ENCODE assay signal across 32 cellular contexts in the genomic region with DNA sequence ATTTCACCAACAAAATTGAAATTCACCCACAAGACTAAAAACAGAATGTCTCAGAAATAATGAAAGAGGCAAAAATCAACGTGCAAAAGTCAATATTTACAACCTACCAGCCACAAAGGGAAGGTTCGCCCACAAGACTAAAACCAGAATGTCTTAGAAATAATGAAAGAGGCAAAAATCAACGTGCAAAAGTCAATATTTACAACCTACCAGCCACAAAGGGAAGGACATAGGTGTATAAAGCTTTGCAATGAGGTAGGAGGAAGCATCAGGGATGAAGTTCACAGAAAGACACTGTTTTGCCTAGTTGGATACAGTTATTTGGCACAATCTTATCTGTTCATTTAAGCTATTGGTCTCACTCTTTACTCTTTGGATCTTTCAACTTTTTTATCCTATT. TPM values are rescaled to one million over a fixed set of nuclear protein-coding genes. Genes with fewer than 3 reads are reported as not detected.
"Had no signal": no experiment of that assay in that cellular context is flagged by ENCODE, and none has a peak within 500 bp of the region (broad histone marks: within the 10 kb centered on the region; RNA-seq: fewer than 3 reads in every experiment).

No MANE protein-coding gene starts in this region.

- H3K9me3 Mint-ChIP-seq: mesothelial cell of epicardium; naive B cell; natural killer cell; neural progenitor cell; stimulated activated naive B cell treated with anti-CD40 and anti-IgM and Interleukin-4, amounts not matched to agents 10 μg/mL and 1 μg/mL and 100 μg/mL, for 72 hours had no signal

- H3K4me3 ChIP-seq: left ventricle myocardium inferior, lung, neural progenitor cell, right atrium auricular region, skin epidermis, stomach, testis, thyroid gland, transverse colon, upper lobe of left lung, vagina had no signal

- ATAC-seq: natural killer cell; sciatic nerve; stimulated activated naive B cell treated with anti-CD40 and anti-IgM and Interleukin-4, amounts not matched to agents 10 μg/mL and 1 μg/mL and 100 μg/mL, for 72 hours; stimulated activated naive CD8-positive, alpha-beta T cell treated with anti-CD3 and anti-CD28 coated beads, Interleukin-15, Interleukin-2, amounts not matched to agents 100 U/mL and 50 U/mL, for 24 hours had no signal

- H3K36me3 Mint-ChIP-seq: naive B cell, natural killer cell, neural progenitor cell had no signal

- H2AFZ ChIP-seq: neural progenitor cell, parathyroid adenoma had no signal

- H3K4me3 Mint-ChIP-seq: mesothelial cell of epicardium; naive B cell; natural killer cell; nephron progenitor cell; neural progenitor cell; stimulated activated naive B cell treated with anti-CD40 and anti-IgM and Interleukin-4, amounts not matched to agents 10 μg/mL and 1 μg/mL and 100 μg/mL, for 72 hours had no signal

- H3K36me3 ChIP-seq: left ventricle myocardium inferior, neural progenitor cell, neutrophil, right atrium auricular region, stomach, thyroid gland, transverse colon, upper lobe of left lung, vagina had no signal

- H3K4me1 Mint-ChIP-seq: mesothelial cell of epicardium; naive B cell; natural killer cell; neural progenitor cell; stimulated activated naive B cell treated with anti-CD40 and anti-IgM and Interleukin-4, amounts not matched to agents 10 μg/mL and 1 μg/mL and 100 μg/mL, for 72 hours had no signal

- H3K27ac ChIP-seq: left ventricle myocardium inferior, neural progenitor cell, neutrophil, parathyroid adenoma, right atrium auricular region, skin epidermis, stomach, testis, thyroid gland, transverse colon, upper lobe of left lung, vagina had no signal

- H3K9me3 ChIP-seq: left ventricle myocardium inferior, neutrophil, right atrium auricular region, stomach, testis, thyroid gland, transverse colon, upper lobe of left lung, vagina had no signal

- H3K27ac Mint-ChIP-seq: mesothelial cell of epicardium; naive B cell; natural killer cell; nephron progenitor cell; neural progenitor cell; stimulated activated naive B cell treated with anti-CD40 and anti-IgM and Interleukin-4, amounts not matched to agents 10 μg/mL and 1 μg/mL and 100 μg/mL, for 72 hours had no signal

- H3K9ac ChIP-seq: neural progenitor cell, parathyroid adenoma had no signal

- H3K27me3 Mint-ChIP-seq: stimulated activated naive B cell treated with anti-CD40 and anti-IgM and Interleukin-4, amounts not matched to agents 10 μg/mL and 1 μg/mL and 100 μg/mL, for 72 hours had no signal

- H3K79me2 ChIP-seq: parathyroid adenoma had no signal

- H3K4me1 ChIP-seq: left ventricle myocardium inferior, neural progenitor cell, parathyroid adenoma, right atrium auricular region, stomach, testis, thyroid gland, transverse colon, upper lobe of left lung, vagina had no signal

- H3K27me3 ChIP-seq: neural progenitor cell, neutrophil, right atrium auricular region, stomach, testis, thyroid gland, transverse colon, upper lobe of left lung, vagina had no signal

- H3K4me2 ChIP-seq: neural progenitor cell had no signal

- DNase-seq: islet precursor cell; left ventricle myocardium inferior; naive B cell; natural killer cell; nephron progenitor cell; occipital lobe; stimulated activated CD4-positive, alpha-beta T cell treated with anti-CD3 and anti-CD28 coated beads, Interleukin-12 subunit alpha, Interleukin-12 subunit beta, amount 100 ng/mL, for 4 hours; stimulated activated CD4-positive, alpha-beta T cell treated with anti-CD3 and anti-CD28 coated beads, Interleukin-15, amount 100 ng/mL, for 24 hours; stimulated activated CD4-positive, alpha-beta T cell treated with anti-CD3 and anti-CD28 coated beads, Interleukin-2, amount 100 ng/mL, for 24 hours; stimulated activated CD4-positive, alpha-beta T cell treated with anti-CD3 and anti-CD28 coated beads, Interleukin-4, amount 100 ng/mL, for 1 hour; stimulated activated naive B cell treated with anti-CD40 and anti-IgM and Interleukin-4, amounts not matched to agents 10 μg/mL and 1 μg/mL and 100 μg/mL, for 72 hours; stimulated activated naive CD8-positive, alpha-beta T cell treated with anti-CD3 and anti-CD28 coated beads, Interleukin-15, Interleukin-2, amounts not matched to agents 100 U/mL and 50 U/mL, for 24 hours; stomach; testis; thyroid gland; transverse colon; upper lobe of left lung had no signal

RNA-seq across cellular contexts. Expression of a gene that starts 21.5 kb away (rescaled TPM):
- total RNA-seq: kidney epithelial cell, lung, mesothelial cell of epicardium, mononuclear cell, natural killer cell, occipital lobe, osteocyte, posterior vena cava, pulmonary artery endothelial cell, renal cortical epithelial cell, sciatic nerve, testis, thyroid gland, transverse colon, vagina had no signal
